Comparison of ENCODE assay signal across 21 cellular contexts in genomic region chr1:200342511-200343400, GRCh38.
DNase-seq lines count a peak whose midpoint lies in the region; ATAC-seq, FAIRE-seq and TF ChIP-seq lines count a peak whose summit lies in the region.
"Had no signal": no experiment of that assay in that cellular context is flagged by ENCODE, and none has a peak within 500 bp of the region (broad histone marks: within the 10 kb centered on the region; RNA-seq: fewer than 3 reads in every experiment).

No MANE protein-coding gene starts in this region.

- H4K91ac ChIP-seq in mesenchymal stem cell (ENCODE audit: low read length): peak overlapping the region; percentile 61

- ATAC-seq in GM12878 (no peak), HG02884 (IDR thresholded peaks at IDR 0.05; ENCODE audit: unreplicated experiment) (no peak)
- ATAC-seq in CD4-positive, alpha-beta T cell (ENCODE audit: poor library complexity): no peak
- no peak for ATAC-seq in activated CD4-positive, alpha-beta T cell treated with anti-CD3 and anti-CD28 coated beads for 36 hours
- ATAC-seq: mucosa of descending colon had no signal

- peak; percentile 38 for FAIRE-seq in GM12878 (lab: Jason Lieb, UNC)
- FAIRE-seq: kidney, small intestine had no signal

- no peak for TF ChIP-seq POLR2A in GM12878 (IDR thresholded peaks at IDR 0.05; ENCODE audit: low read depth, low read length)

- H3K4me1 ChIP-seq in GM12878 (ENCODE audit: control insufficient read depth, insufficient read depth, low read length): peaks cover under 1% of the 10 kb centered on the region; the same call in 1 of the 2 replicates
- peaks cover 5% of the 10 kb centered on the region for H3K4me1 ChIP-seq in mesenchymal stem cell (ENCODE audit: control insufficient read depth, insufficient read depth, low read depth, low read length)
- H3K4me1 ChIP-seq: adrenal gland, colonic mucosa had no signal

- in situ Hi-C loops in GM12878 (cut with MboI): no loop called here

- TF ChIP-seq CTCF in GM12878 (IDR thresholded peaks at IDR 0.05 in 2 of 3, conservative IDR thresholded peaks at IDR 0.05 in 1 of 3; ENCODE audit: control insufficient read depth in 2 of 3, extremely low read depth in 1 of 3, insufficient read depth in 1 of 3, low read depth in 3 of 3, low read length in 3 of 3): no peak
- no peak for TF ChIP-seq CTCF in CD4-positive, alpha-beta T cell (IDR thresholded peaks at IDR 0.05)

- H3K4ac ChIP-seq in mesenchymal stem cell (ENCODE audit: low read depth in 1 of 2, low read length in 2 of 2): no peak overlapping the region

- SMC1A ChIA-PET in GM12878 (lab: Charles Lee; ENCODE audit: uncharacterized antibody, unreplicated experiment): interaction anchor here (0.6 to 1.4 kb wide), 4 partner anchors 9 to 623 kb away, joined by 3 to 5 read pairs (median 4); no protein-coding TSS in a partner anchor

- intact Hi-C loops in GM12878 (cut with micrococcal nuclease; ENCODE audit: unreplicated experiment): no loop called here
- intact Hi-C loops in CD4-positive, alpha-beta T cell (cut with DNase I, micrococcal nuclease): no loop called here
- intact Hi-C loops in activated CD4-positive, alpha-beta T cell treated with anti-CD3 and anti-CD28 coated beads for 36 hours (cut with DNase I, micrococcal nuclease): no loop called here

- no peaks in the 10 kb centered on the region for H3K27me3 Mint-ChIP-seq in CD4-positive, alpha-beta T cell
- no peaks in the 10 kb centered on the region for H3K27me3 Mint-ChIP-seq in activated CD4-positive, alpha-beta T cell treated with anti-CD3 and anti-CD28 coated beads for 36 hours
- H3K27me3 Mint-ChIP-seq: activated B cell treated with CpG ODN at 0.5 μM for 24 hours had no signal

- H3K27ac ChIP-seq in GM12878 (ENCODE audit: control insufficient read depth, insufficient read depth) (no peak overlapping the region), mesenchymal stem cell (ENCODE audit: low read length, poor library complexity, severe bottlenecking) (peak overlapping the region; percentile 53)
- H3K27ac ChIP-seq in CD4-positive, alpha-beta T cell (ENCODE audit: low read depth, low read length): no peak overlapping the region
- H3K27ac ChIP-seq: adrenal gland, colonic mucosa, ovary had no signal

- RAD21 ChIA-PET in GM12878 (lab: Charles Lee; ENCODE audit: unreplicated experiment): no interaction called here

- no TSS peak for BruUV-seq in GM12878 (replicated peaks; lab: Mats Ljungman, UMichigan)

- H2AFZ ChIP-seq in GM12878 (ENCODE audit: control insufficient read depth, low read depth, low read length): no peak overlapping the region
- H2AFZ ChIP-seq in mesenchymal stem cell (ENCODE audit: low read depth, low read length): no peak overlapping the region

- H2BK5ac ChIP-seq in mesenchymal stem cell (ENCODE audit: low read depth, low read length, poor library complexity, severe bottlenecking): peak overlapping the region; percentile 73

- H2BK12ac ChIP-seq in mesenchymal stem cell (ENCODE audit: low read length in 2 of 2): no peak overlapping the region

- no peaks in the 10 kb centered on the region for H3K36me3 ChIP-seq in GM12878 (ENCODE audit: control insufficient read depth in 2 of 2, insufficient read depth in 2 of 2, low read length in 1 of 2)
- no peaks in the 10 kb centered on the region for H3K36me3 ChIP-seq in mesenchymal stem cell (ENCODE audit: control insufficient read depth in 1 of 2, insufficient read depth in 2 of 2, low read depth in 1 of 2, low read length in 2 of 2)
- H3K36me3 ChIP-seq: adrenal gland, colonic mucosa, ovary had no signal

- H2AK5ac ChIP-seq in mesenchymal stem cell (ENCODE audit: low read length, severe bottlenecking): peak overlapping the region; percentile 91

- H4K8ac ChIP-seq in mesenchymal stem cell (ENCODE audit: low read length): peak overlapping the region; percentile 64

- H3K4me3 ChIP-seq in GM12878: no peak overlapping the region
- no peak overlapping the region for H3K4me3 ChIP-seq in mesenchymal stem cell (ENCODE audit: insufficient read depth in 1 of 2, low read depth in 1 of 2, low read length in 2 of 2)
- H3K4me3 ChIP-seq: adrenal gland, colonic mucosa, mucosa of descending colon, ovary had no signal

- no peaks in the 10 kb centered on the region for H3K27me3 ChIP-seq in GM12878 (replicated peaks in 1 of 2; ENCODE audit: control insufficient read depth in 2 of 2, insufficient read depth in 2 of 2, low read length in 1 of 2)
- H3K27me3 ChIP-seq in mesenchymal stem cell (ENCODE audit: control insufficient read depth in 1 of 2, insufficient read depth in 1 of 2, low read length in 2 of 2): no peaks in the 10 kb centered on the region
- no peaks in the 10 kb centered on the region for H3K27me3 ChIP-seq in CD4-positive, alpha-beta T cell (ENCODE audit: control insufficient read depth, insufficient read depth, low read length)
- H3K27me3 ChIP-seq: adrenal gland, colonic mucosa, ovary had no signal

- CTCF ChIA-PET in GM12878 (lab: Yijun Ruan, JAX): no interaction called here
- CTCF ChIA-PET in CD4-positive, alpha-beta T cell (lab: Charles Lee): no interaction called here
- CTCF ChIA-PET in activated CD4-positive, alpha-beta T cell treated with anti-CD3 and anti-CD28 coated beads for 36 hours (lab: Charles Lee): interaction anchor here (0.6 to 1.3 kb wide), 3 partner anchors 38 to 146 kb away, joined by 3 read pairs; no protein-coding TSS in a partner anchor

- 15% methylated on average over 5 of the region's 5 CpGs for WGBS in GM12878 (ENCODE audit: insufficient coverage, insufficient replicate concordance, low lambda C conversion rate, missing lambda C conversion rate)
- 76% methylated on average over 5 of the region's 5 CpGs for WGBS in mesenchymal stem cell

- H3K18ac ChIP-seq in mesenchymal stem cell (ENCODE audit: low read depth in 1 of 2, low read length in 2 of 2): peak overlapping the region in 1 of 2 experiments; percentile 48

- DNase-seq in AML-193 (lab: John Stamatoyannopoulos, UW): peak; percentile 28 to 34
- DNase-seq in M059J (ENCODE audit: low read depth): peak; percentile 63
- DNase-seq in GM12878 (ENCODE audit: low read depth, low spot score): no peak
- peak; percentile 45 for DNase-seq in mesenchymal stem cell
- DNase-seq in CD4-positive, alpha-beta T cell: no peak
- DNase-seq in activated CD4-positive, alpha-beta T cell treated with anti-CD3 and anti-CD28 coated beads for 36 hours: no peak
- no peak for DNase-seq in foreskin melanocyte
- DNase-seq: activated B cell treated with CpG ODN at 0.5 μM for 24 hours; adrenal gland; colonic mucosa; DMS153; kidney; mucosa of descending colon; NCI-H1048; NCI-H526 treated with DMSO at 0.1 percent for 48 hours; ovary; small intestine; stimulated activated naive CD4-positive, alpha-beta T cell; SW 1271 had no signal

- H3K9me3 ChIP-seq in GM12878 (replicated peaks; ENCODE audit: control insufficient read depth, insufficient read depth, low read length): no peaks in the 10 kb centered on the region
- H3K9me3 ChIP-seq in mesenchymal stem cell (ENCODE audit: control insufficient read depth, low read length): no peaks in the 10 kb centered on the region
- H3K9me3 ChIP-seq in CD4-positive, alpha-beta T cell (ENCODE audit: control insufficient read depth, low read length): no peaks in the 10 kb centered on the region
- H3K9me3 ChIP-seq: adrenal gland, colonic mucosa, mucosa of descending colon, ovary had no signal

- no peak for TF ChIP-seq RAD21 in GM12878 (IDR thresholded peaks at IDR 0.05; ENCODE audit: insufficient read depth, low read depth, low read length)

- H2BK15ac ChIP-seq in mesenchymal stem cell (ENCODE audit: low read depth, poor library complexity, severe bottlenecking): no peak overlapping the region

- H3K79me1 ChIP-seq in mesenchymal stem cell (replicated peaks; ENCODE audit: low read length, poor library complexity, severe bottlenecking): no peaks in the 10 kb centered on the region

- no peak overlapping the region for H3K14ac ChIP-seq in mesenchymal stem cell (ENCODE audit: low read length in 2 of 2)

- no peak overlapping the region for H2BK120ac ChIP-seq in mesenchymal stem cell (ENCODE audit: low read depth, low read length)

- no peaks in the 10 kb centered on the region for H4K20me1 ChIP-seq in GM12878 (ENCODE audit: control insufficient read depth, insufficient read depth)

- H3K4me2 ChIP-seq in GM12878 (ENCODE audit: control insufficient read depth, insufficient read depth) (no peak overlapping the region), mesenchymal stem cell (ENCODE audit: low read length, poor library complexity, severe bottlenecking) (no peak overlapping the region)

- H3K4me3 Mint-ChIP-seq in CD4-positive, alpha-beta T cell: no peak overlapping the region
- no peak overlapping the region for H3K4me3 Mint-ChIP-seq in activated CD4-positive, alpha-beta T cell treated with anti-CD3 and anti-CD28 coated beads for 36 hours
- H3K4me3 Mint-ChIP-seq: activated B cell treated with CpG ODN at 0.5 μM for 24 hours; activated T-helper 17 cell treated with anti-CD3 and anti-CD28 coated beads, Interleukin-2, amount 50 U/mL, for 72 hours had no signal

- POLR2A ChIA-PET in GM12878 (lab: Charles Lee): interaction anchor here (0.7 kb wide), 1 partner anchor 64 kb away, joined by 3 read pairs; no protein-coding TSS in a partner anchor
- POLR2A ChIA-PET in CD4-positive, alpha-beta T cell (lab: Charles Lee): interaction anchor here (1.6 kb wide), 1 partner anchor 95 kb away, joined by 5 read pairs; no protein-coding TSS in a partner anchor
- POLR2A ChIA-PET in activated CD4-positive, alpha-beta T cell treated with anti-CD3 and anti-CD28 coated beads for 36 hours (lab: Charles Lee): no interaction called here

- H3K36me3 Mint-ChIP-seq in CD4-positive, alpha-beta T cell (ENCODE audit: low read depth): no peaks in the 10 kb centered on the region
- H3K36me3 Mint-ChIP-seq in activated CD4-positive, alpha-beta T cell treated with anti-CD3 and anti-CD28 coated beads for 36 hours (ENCODE audit: low read depth): no peaks in the 10 kb centered on the region

- no peak overlapping the region for H3K9ac ChIP-seq in GM12878 (ENCODE audit: control insufficient read depth, insufficient read depth, low read length)
- H3K9ac ChIP-seq in mesenchymal stem cell (ENCODE audit: low read length): peak overlapping the region; percentile 26

- no peak overlapping the region for H3K27ac Mint-ChIP-seq in CD4-positive, alpha-beta T cell
- no peak overlapping the region for H3K27ac Mint-ChIP-seq in activated CD4-positive, alpha-beta T cell treated with anti-CD3 and anti-CD28 coated beads for 36 hours
- H3K27ac Mint-ChIP-seq: activated B cell treated with CpG ODN at 0.5 μM for 24 hours; activated T-helper 17 cell treated with anti-CD3 and anti-CD28 coated beads, Interleukin-2, amount 50 U/mL, for 72 hours had no signal

- H3K4me1 Mint-ChIP-seq in CD4-positive, alpha-beta T cell (ENCODE audit: low read depth): peaks cover 10% of the 10 kb centered on the region
- peaks cover 11% of the 10 kb centered on the region for H3K4me1 Mint-ChIP-seq in activated CD4-positive, alpha-beta T cell treated with anti-CD3 and anti-CD28 coated beads for 36 hours

- no peak for TF ChIP-seq EP300 in GM12878 (IDR thresholded peaks at IDR 0.05; ENCODE audit: borderline replicate concordance in 1 of 2, control insufficient read depth in 1 of 2, low read depth in 2 of 2, low read length in 2 of 2)

- no peaks in the 10 kb centered on the region for H3K79me2 ChIP-seq in GM12878 (ENCODE audit: control insufficient read depth, insufficient read depth, low read length)

- no peaks in the 10 kb centered on the region for H3K9me3 Mint-ChIP-seq in CD4-positive, alpha-beta T cell
- H3K9me3 Mint-ChIP-seq in activated CD4-positive, alpha-beta T cell treated with anti-CD3 and anti-CD28 coated beads for 36 hours (ENCODE audit: low read depth): no peaks in the 10 kb centered on the region
- H3K9me3 Mint-ChIP-seq: activated B cell treated with CpG ODN at 0.5 μM for 24 hours; activated T-helper 17 cell treated with anti-CD3 and anti-CD28 coated beads, Interleukin-2, amount 50 U/mL, for 72 hours had no signal

- no peak overlapping the region for H3K23ac ChIP-seq in mesenchymal stem cell (ENCODE audit: low read length in 2 of 2)

Comparison
In these comparisons a context has a peak if more than half of its experiments do, and no peak if none do; other contexts are left out.
1. DNase-seq: peak in AML-193 (2 of 2), M059J (single experiment) and mesenchymal stem cell (single experiment); none in GM12878 (single experiment), CD4-positive, alpha-beta T cell (0 of 10), activated CD4-positive, alpha-beta T cell treated with anti-CD3 and anti-CD28 coated beads for 36 hours (single experiment) and foreskin melanocyte (single experiment).